In genomic region chr10:108385963-108386362, GRCh38 we compare ENCODE assay signal across 33 cellular contexts.
"Had no signal": no experiment of that assay in that cellular context is flagged by ENCODE, and none has a peak within 500 bp of the region (broad histone marks: within the 10 kb centered on the region; RNA-seq: fewer than 3 reads in every experiment).

No MANE protein-coding gene starts in this region.

- H3K4me3 ChIP-seq: adrenal gland, body of pancreas, cardiac muscle cell, colonic mucosa, pancreas, psoas muscle, sigmoid colon, suprapubic skin, tibial artery, upper lobe of right lung had no signal

- DNase-seq: activated CD4-positive, alpha-beta T cell treated with anti-CD3 and anti-CD28 coated beads for 4 hours; activated CD4-positive, alpha-beta T cell treated with anti-CD3 and anti-CD28 coated beads, Interleukin-2, amount 50 U/mL, for 4 hours; activated CD4-positive, CD25-positive, alpha-beta regulatory T cell; activated naive CD4-positive, alpha-beta T cell; activated T-cell treated with anti-CD3 and anti-CD28 coated beads for 4 hours; activated T-cell treated with anti-CD3 and anti-CD28 coated beads, Interleukin-2, amount 50 U/mL, for 72 hours; adrenal gland; aorta; body of pancreas; cerebellar nuclear complex; colonic mucosa; effector memory CD4-positive, alpha-beta T cell; head of caudate nucleus; hypothalamus; immature natural killer cell; kidney; left colon; naive thymus-derived CD8-positive, alpha-beta T cell; nucleus accumbens; pancreas; psoas muscle; sigmoid colon; small intestine; stimulated activated CD4-positive, alpha-beta T cell treated with anti-CD3 and anti-CD28 coated beads, Interleukin-4, amount 100 ng/mL, for 24 hours; stimulated activated CD8-positive, alpha-beta memory T cell treated with anti-CD3 and anti-CD28 coated beads, Interleukin-4, amount 100 ng/mL, for 48 hours; stimulated activated naive CD4-positive, alpha-beta T cell; tibial artery; upper lobe of right lung had no signal

- H3K27ac Mint-ChIP-seq: activated T-cell treated with anti-CD3 and anti-CD28 coated beads, Interleukin-2, amount 50 U/mL, for 72 hours; immature natural killer cell; naive thymus-derived CD8-positive, alpha-beta T cell; T-helper 2 cell treated with Interferon-gamma antibody and Interleukin-4, amounts not matched to agents 5 μg/mL and 100 μg/mL, for 36 hours had no signal

- H3K4me3 Mint-ChIP-seq: activated T-cell treated with anti-CD3 and anti-CD28 coated beads, Interleukin-2, amount 50 U/mL, for 72 hours; immature natural killer cell; naive thymus-derived CD8-positive, alpha-beta T cell; neural crest cell; T-helper 2 cell treated with Interferon-gamma antibody and Interleukin-4, amounts not matched to agents 5 μg/mL and 100 μg/mL, for 36 hours had no signal

- ATAC-seq: activated naive CD4-positive, alpha-beta T cell treated with anti-CD3 and anti-CD28 coated beads, Interleukin-2, amount 50 U/mL, for 72 hours; activated T-cell treated with anti-CD3 and anti-CD28 coated beads, Interleukin-2, amount 50 U/mL, for 72 hours; body of pancreas; left colon; naive thymus-derived CD8-positive, alpha-beta T cell; pancreas; psoas muscle; upper lobe of right lung had no signal

- H3K4me1 Mint-ChIP-seq: immature natural killer cell had no signal

- H3K9me3 Mint-ChIP-seq: neural crest cell had no signal

- H3K27ac ChIP-seq: adrenal gland, body of pancreas, cardiac muscle cell, colonic mucosa, pancreas, psoas muscle, sigmoid colon, suprapubic skin, tibial artery, upper lobe of right lung had no signal

- H3K36me3 ChIP-seq: adrenal gland, cardiac muscle cell, colonic mucosa, pancreas, sigmoid colon, suprapubic skin, tibial artery, upper lobe of right lung had no signal

- H3K27me3 Mint-ChIP-seq: naive thymus-derived CD8-positive, alpha-beta T cell had no signal

- H3K36me3 Mint-ChIP-seq: activated naive CD4-positive, alpha-beta T cell treated with anti-CD3 and anti-CD28 coated beads, Interleukin-2, amount 50 U/mL, for 72 hours; immature natural killer cell; naive thymus-derived CD8-positive, alpha-beta T cell had no signal

- H3K4me1 ChIP-seq: adrenal gland, body of pancreas, colonic mucosa, pancreas, psoas muscle, sigmoid colon, suprapubic skin, tibial artery, upper lobe of right lung had no signal

- H3K27me3 ChIP-seq: adrenal gland, body of pancreas, cardiac muscle cell, colonic mucosa, pancreas, sigmoid colon, suprapubic skin, tibial artery, upper lobe of right lung had no signal

- H3K9me3 ChIP-seq: adrenal gland, body of pancreas, colonic mucosa, pancreas, psoas muscle, sigmoid colon, suprapubic skin, tibial artery, upper lobe of right lung had no signal
